In the genomic region with DNA sequence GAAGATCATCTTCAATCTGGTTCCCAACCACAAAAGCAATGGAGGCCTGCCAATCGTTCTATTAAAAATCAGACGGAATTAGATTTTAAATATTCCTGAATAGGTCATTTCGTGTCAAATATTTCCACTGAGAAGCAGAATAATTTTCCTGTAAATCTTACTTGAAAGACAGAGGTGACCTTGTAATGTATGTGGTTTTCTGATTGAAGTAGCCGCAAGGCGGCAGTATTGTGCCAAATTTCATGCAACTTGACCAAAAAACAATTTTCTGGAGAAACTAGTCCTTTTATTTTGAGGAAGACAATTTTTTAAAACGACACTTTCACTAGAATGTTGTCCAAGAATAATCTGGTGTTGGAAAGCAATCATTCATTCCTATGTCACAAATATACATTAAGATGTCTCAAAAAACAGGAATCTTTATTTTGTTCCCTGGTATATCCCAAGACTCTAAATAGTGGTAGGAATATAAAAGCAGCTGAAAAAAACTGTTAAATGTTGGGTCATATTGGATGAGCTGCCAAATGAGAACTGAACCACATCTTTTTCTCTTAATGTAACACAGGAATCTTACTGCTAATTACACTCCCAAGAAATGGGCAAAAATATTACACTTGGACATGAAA, we compare ENCODE assay signal across 9 cellular contexts. TPM values are rescaled to one million over a fixed set of nuclear protein-coding genes. Genes with fewer than 3 reads are reported as not detected.
DNase-seq lines count a peak whose midpoint lies in the region; ATAC-seq, FAIRE-seq and TF ChIP-seq lines count a peak whose summit lies in the region.
"Had no signal": no experiment of that assay in that cellular context is flagged by ENCODE, and none has a peak within 500 bp of the region (broad histone marks: within the 10 kb centered on the region; RNA-seq: fewer than 3 reads in every experiment).

No MANE protein-coding gene starts in this region.

- no peak overlapping the region for H3K4me3 Mint-ChIP-seq in osteocyte (ENCODE audit: unreplicated experiment)
- H3K4me3 Mint-ChIP-seq: CD4-positive, CD25-positive, alpha-beta regulatory T cell had no signal

- no peaks in the 10 kb centered on the region for H3K36me3 Mint-ChIP-seq in osteocyte (ENCODE audit: unreplicated experiment)
- H3K36me3 Mint-ChIP-seq: CD4-positive, CD25-positive, alpha-beta regulatory T cell had no signal

- ATAC-seq in esophagus mucosa, result no peak

- TF ChIP-seq CTCF in foreskin fibroblast (IDR thresholded peaks at IDR 0.05; ENCODE audit: low read depth, low read length) (peak; percentile 76), osteocyte (IDR thresholded peaks at IDR 0.05) (peak; percentile 84)

- no peaks in the 10 kb centered on the region for H3K27me3 Mint-ChIP-seq in osteocyte (ENCODE audit: unreplicated experiment)
- H3K27me3 Mint-ChIP-seq: CD4-positive, CD25-positive, alpha-beta regulatory T cell had no signal

- peaks cover 17% of the 10 kb centered on the region for H3K4me1 Mint-ChIP-seq in osteocyte (ENCODE audit: unreplicated experiment)
- H3K4me1 Mint-ChIP-seq: CD4-positive, CD25-positive, alpha-beta regulatory T cell had no signal

- peak; percentile 10 to 27 for DNase-seq in NCI-H187 (lab: John Stamatoyannopoulos, UW)
- no peak for DNase-seq in NCI-H187 treated with DMSO at 0.1 percent for 48 hours (lab: John Stamatoyannopoulos, UW)
- peak; percentile 54 for DNase-seq in M059J (ENCODE audit: low read depth)
- DNase-seq in foreskin fibroblast, result peak; percentile 46 to 85
- DNase-seq in osteocyte (ENCODE audit: extremely low spot score, unreplicated experiment), result no peak
- DNase-seq in H54 (ENCODE audit: insufficient read length, low spot score), result no peak

- no peak overlapping the region for H3K4me3 ChIP-seq in foreskin fibroblast (ENCODE audit: low read depth in 1 of 2, low read length in 2 of 2)

- no peak overlapping the region for H3K27ac Mint-ChIP-seq in osteocyte (ENCODE audit: unreplicated experiment)
- H3K27ac Mint-ChIP-seq: CD4-positive, CD25-positive, alpha-beta regulatory T cell had no signal

- H3K9me3 Mint-ChIP-seq in osteocyte (ENCODE audit: unreplicated experiment), result peaks cover 4% of the 10 kb centered on the region

- FAIRE-seq in TTC549 (lab: Jason Lieb, UNC) (peak; percentile 72), H54 (lab: Jason Lieb, UNC) (no peak)

- TF ChIP-seq POLR2A in H54 (IDR thresholded peaks at IDR 0.05; ENCODE audit: low read depth, low read length), result no peak

RNA-seq across cellular contexts. Expression of a gene that starts 33.6 kb away (rescaled TPM):
- not detected in 2 replicates for total RNA-seq in M059J (2014; rRNA removed; shearing (Covaris generic))
- not detected in 2 replicates for total RNA-seq in osteocyte
- total RNA-seq in esophagus mucosa, result 18.8 TPM
- total RNA-seq: CD4-positive, CD25-positive, alpha-beta regulatory T cell had no signal

Comparison
In these comparisons a context has a peak if more than half of its experiments do, and no peak if none do; other contexts are left out.
1. DNase-seq: peak in NCI-H187 (2 of 2), M059J (single experiment) and foreskin fibroblast (2 of 2); none in NCI-H187 treated with DMSO at 0.1 percent for 48 hours (single experiment), osteocyte (single experiment) and H54 (single experiment).
2. RNA of a gene that starts 33.6 kb away (total RNA-seq): 18.8 TPM in esophagus mucosa (single experiment); not detected in osteocyte and not detected in M059J; every median in the first group is over 10 times any median in the second.